In genomic region chr6:109238405-109238804, GRCh38 we compare ENCODE assay signal across 1 cellular context.
TF ChIP-seq lines count a peak whose summit lies in the region.

No MANE protein-coding gene starts in this region.

TF ChIP-seq in GM23338, 12 proteins besides CTCF, POLR2A, EP300 and RAD21 (continued from another document):
- TF ChIP-seq ZNF462 (CRISPR knock-in tag; IDR thresholded peaks at IDR 0.05) (no peak), POLR2AphosphoS5 (IDR thresholded peaks at IDR 0.05; ENCODE audit: low read depth) (no peak), EZH2phosphoT487 (IDR thresholded peaks at IDR 0.05; ENCODE audit: unreplicated experiment) (no peak), STAT1 (IDR thresholded peaks at IDR 0.05; ENCODE audit: unreplicated experiment) (no peak), ZNF114 (CRISPR knock-in tag; IDR thresholded peaks at IDR 0.05) (no peak)
TF ChIP-seq in GM23338: peak in this region for 0.
